12 cellular contexts compared by ENCODE assay signal in genomic region chr9:135468866-135469521, GRCh38. TPM values are rescaled to one million over a fixed set of nuclear protein-coding genes. Genes with fewer than 3 reads are reported as not detected.
DNase-seq lines count a peak whose midpoint lies in the region; ATAC-seq, FAIRE-seq and TF ChIP-seq lines count a peak whose summit lies in the region.
"Had no signal": no experiment of that assay in that cellular context is flagged by ENCODE, and none has a peak within 500 bp of the region (broad histone marks: within the 10 kb centered on the region; RNA-seq: fewer than 3 reads in every experiment).

No MANE protein-coding gene starts in this region.

- no peaks in the 10 kb centered on the region for H3K9me3 Mint-ChIP-seq in activated T-cell treated with anti-CD3 and anti-CD28 coated beads, Interleukin-2, amount 50 U/mL, for 24 hours
- H3K9me3 Mint-ChIP-seq: CD8-positive, alpha-beta T cell; stimulated activated naive CD8-positive, alpha-beta T cell treated with anti-CD3 and anti-CD28 coated beads, Interleukin-15, amount 100 ng/mL, for 72 hours had no signal

- H3K23ac ChIP-seq in mesendoderm (ENCODE audit: low read length), result no peak overlapping the region

- TF ChIP-seq RAD21 in A549 (conservative IDR thresholded peaks at IDR 0.05 in 1 of 2, IDR thresholded peaks at IDR 0.05 in 1 of 2), result no peak

- H3K36me3 ChIP-seq in mesendoderm (ENCODE audit: control insufficient read depth, insufficient read depth, low read length), result no peaks in the 10 kb centered on the region
- H3K36me3 ChIP-seq in heart left ventricle, result no peaks in the 10 kb centered on the region

- no peak overlapping the region for H2BK5ac ChIP-seq in mesendoderm (ENCODE audit: low read length)

- H3K27me3 ChIP-seq in mesendoderm (ENCODE audit: insufficient read depth, low read length, poor library complexity), result no peaks in the 10 kb centered on the region
- peaks cover 0 to 24% (median 0%) of the 10 kb centered on the region in 9 donors for H3K27me3 ChIP-seq in heart left ventricle

- no peak overlapping the region for H3K56ac ChIP-seq in mesendoderm (ENCODE audit: low read length)

- H4K8ac ChIP-seq in mesendoderm (ENCODE audit: low read depth, low read length), result no peak overlapping the region

- 81% methylated on average over 16 of the region's 16 CpGs for WGBS in A549 (ENCODE audit: missing lambda C conversion rate)
- WGBS in mesendoderm (ENCODE audit: extremely low coverage, insufficient coverage, low lambda C conversion rate), result no CpG with 5 or more reads among the region's 16 CpGs
- WGBS in heart left ventricle, 4 donors, result 30 to 37% (median 32%) methylated on average over 16 of the region's 16 CpGs

- no peaks in the 10 kb centered on the region for H3K36me3 Mint-ChIP-seq in activated T-cell treated with anti-CD3 and anti-CD28 coated beads, Interleukin-2, amount 50 U/mL, for 24 hours (ENCODE audit: low read depth)
- H3K36me3 Mint-ChIP-seq: CD8-positive, alpha-beta T cell had no signal

- H2BK120ac ChIP-seq in mesendoderm (ENCODE audit: low read depth, low read length), result no peak overlapping the region

- no peak overlapping the region for H3K18ac ChIP-seq in mesendoderm (ENCODE audit: low read length)

- H3K9me3 ChIP-seq in A549 (no peaks in the 10 kb centered on the region), heart left ventricle (no peaks in the 10 kb centered on the region)

- no peak overlapping the region for H4K5ac ChIP-seq in mesendoderm (ENCODE audit: low read length)

- intact Hi-C loops in heart left ventricle (cut with DNase I), result no loop called here

- H2BK15ac ChIP-seq in mesendoderm (replicated peaks; ENCODE audit: low read depth), result no peak overlapping the region

- no peak for DNase-seq in A549 (ENCODE audit: low read depth in 1 of 2, low spot score in 1 of 2)
- DNase-seq in NCI-H2227 treated with DMSO at 0.1 percent for 48 hours (lab: John Stamatoyannopoulos, UW), result peak; percentile 17
- DNase-seq in activated T-cell treated with anti-CD3 and anti-CD28 coated beads, Interleukin-2, amount 50 U/mL, for 24 hours, result peak; percentile 67
- DNase-seq in mesendoderm, result peak; percentile 86
- DNase-seq in heart left ventricle, result no peak
- DNase-seq: CD8-positive, alpha-beta T cell; cerebellar nuclear complex had no signal

- TF ChIP-seq EP300 in A549 (IDR thresholded peaks at IDR 0.05), result no peak

- POLR2A ChIA-PET in A549 (lab: Yijun Ruan, JAX), result no interaction called here

- no peaks in the 10 kb centered on the region for H3K79me2 ChIP-seq in mesendoderm (ENCODE audit: control insufficient read depth, insufficient read depth, low read length)

- H3K4me1 ChIP-seq in A549, result no peaks in the 10 kb centered on the region; the same call in 2 of the 3 replicates
- H3K4me1 ChIP-seq in mesendoderm (ENCODE audit: control insufficient read depth, low read depth, low read length), result peaks cover 5% of the 10 kb centered on the region
- peaks cover 0 to 14% (median 0%) of the 10 kb centered on the region in 12 donors for H3K4me1 ChIP-seq in heart left ventricle

- TF ChIP-seq POLR2A in A549 (IDR thresholded peaks at IDR 0.05; ENCODE audit: low read length) (no peak), heart left ventricle (IDR thresholded peaks at IDR 0.05) (no peak)

- no peaks in the 10 kb centered on the region for H3K79me1 ChIP-seq in mesendoderm (ENCODE audit: low read length)

- no peak for FAIRE-seq in A549 (lab: Jason Lieb, UNC)

- peak overlapping the region; percentile 9 for H3K27ac Mint-ChIP-seq in activated T-cell treated with anti-CD3 and anti-CD28 coated beads, Interleukin-2, amount 50 U/mL, for 24 hours
- H3K27ac Mint-ChIP-seq: CD8-positive, alpha-beta T cell; stimulated activated naive CD8-positive, alpha-beta T cell treated with anti-CD3 and anti-CD28 coated beads, Interleukin-15, amount 100 ng/mL, for 72 hours had no signal

- no peak for ATAC-seq in A549
- ATAC-seq in HG03460 (IDR thresholded peaks at IDR 0.05; ENCODE audit: unreplicated experiment), result no peak
- no peak for ATAC-seq in HG03025 (IDR thresholded peaks at IDR 0.05; ENCODE audit: low FRiP score, unreplicated experiment)
- no peak for ATAC-seq in GM18511 (IDR thresholded peaks at IDR 0.05; ENCODE audit: unreplicated experiment)
- no peak for ATAC-seq in heart left ventricle
- ATAC-seq: CD8-positive, alpha-beta T cell; stimulated activated naive CD8-positive, alpha-beta T cell treated with anti-CD3 and anti-CD28 coated beads, Interleukin-15, amount 100 ng/mL, for 72 hours had no signal

- no peak overlapping the region for H3K4me2 ChIP-seq in A549
- H3K4me2 ChIP-seq in mesendoderm (ENCODE audit: low read length), result no peak overlapping the region

- TF ChIP-seq CTCF in A549 (IDR thresholded peaks at IDR 0.05), result no peak
- no peak for TF ChIP-seq CTCF in heart left ventricle (IDR thresholded peaks at IDR 0.05)

- H2AK5ac ChIP-seq in mesendoderm (ENCODE audit: low read length), result no peak overlapping the region

- no peak overlapping the region for H3K27ac ChIP-seq in A549
- no peak overlapping the region for H3K27ac ChIP-seq in mesendoderm (ENCODE audit: low read depth, low read length)
- no peak overlapping the region for H3K27ac ChIP-seq in heart left ventricle

- peaks cover 65% of the 10 kb centered on the region for H3K27me3 Mint-ChIP-seq in activated T-cell treated with anti-CD3 and anti-CD28 coated beads, Interleukin-2, amount 50 U/mL, for 24 hours

- CTCF ChIA-PET in A549 (lab: Yijun Ruan, JAX), result interaction anchor here (0.5 to 1.7 kb wide), 5 partner anchors 26 to 876 kb away, joined by 3 to 9 read pairs (median 4); no protein-coding TSS in a partner anchor

- H3K4me3 ChIP-seq in A549 (no peak overlapping the region), mesendoderm (ENCODE audit: low read length) (no peak overlapping the region), heart left ventricle (no peak overlapping the region)

- no peak overlapping the region for H3K4ac ChIP-seq in mesendoderm (ENCODE audit: low read depth, low read length)

- H3K4me1 Mint-ChIP-seq in activated T-cell treated with anti-CD3 and anti-CD28 coated beads, Interleukin-2, amount 50 U/mL, for 24 hours (ENCODE audit: low read depth), result peaks cover 17% of the 10 kb centered on the region
- H3K4me1 Mint-ChIP-seq: stimulated activated naive CD8-positive, alpha-beta T cell treated with anti-CD3 and anti-CD28 coated beads, Interleukin-15, amount 100 ng/mL, for 72 hours had no signal

- H3K9ac ChIP-seq in mesendoderm (ENCODE audit: low read length), result no peak overlapping the region

- H3K4me3 Mint-ChIP-seq in activated T-cell treated with anti-CD3 and anti-CD28 coated beads, Interleukin-2, amount 50 U/mL, for 24 hours, result no peak overlapping the region
- H3K4me3 Mint-ChIP-seq: CD8-positive, alpha-beta T cell; stimulated activated naive CD8-positive, alpha-beta T cell treated with anti-CD3 and anti-CD28 coated beads, Interleukin-15, amount 100 ng/mL, for 72 hours had no signal

TF ChIP-seq in A549, 52 proteins besides CTCF, POLR2A, EP300 and RAD21:
- TF ChIP-seq SMC3 (IDR thresholded peaks at IDR 0.05) (no peak), MAFK (IDR thresholded peaks at IDR 0.05; ENCODE audit: partially characterized antibody) (peak; percentile 49), MYC (IDR thresholded peaks at IDR 0.05; ENCODE audit: borderline replicate concordance, low read length) (no peak)

RNA-seq across cellular contexts. Expression of gene PPP1R26, which starts 10.6 kb away (rescaled TPM):
- polyA plus RNA-seq in A549 (2011; rRNA removed) (7.4 and 8.5 TPM in 2 replicates), A549 (2017; fragmentation: RNase III; extraction: RNeasy Plus Mini Kit Qiagen cat#74134 plus additional on column Dnase treatment) (10.9 to 12.7 TPM (median 11.4 TPM) in 3 replicates), heart left ventricle (10 to 100 TPM; 13.2 to 13.6 TPM)
- 11.1 and 12.8 TPM in 2 replicates for polyA plus RNA-seq in A549 (2012; cell fraction: cytosol; rRNA removed)
- 13.6 and 16.4 TPM in 2 replicates for polyA plus RNA-seq in A549 (2012; cell fraction: nucleus; rRNA removed)
- 8.3 and 9.1 TPM in 2 replicates for polyA minus RNA-seq in A549 (2011; rRNA and poly(A)+ RNA removed)
- 8.3 TPM for polyA plus RNA-seq in mesendoderm (2013, experiment 1 of 2)
- polyA plus RNA-seq in mesendoderm (2013, experiment 2 of 2), result 8.7 TPM
- 10 to 100 TPM; 17.3 to 30.1 (median 19.4) TPM for total RNA-seq in heart left ventricle

RNA-seq across cellular contexts. Expression of gene MRPS2, which starts 31.5 kb away (rescaled TPM):
- polyA plus RNA-seq in A549 (2011; rRNA removed) (66.9 and 75.5 TPM in 2 replicates), A549 (2017; fragmentation: RNase III; extraction: RNeasy Plus Mini Kit Qiagen cat#74134 plus additional on column Dnase treatment) (85.3 to 93.2 TPM (median 90.1 TPM) in 3 replicates), heart left ventricle (10 to 100 TPM; 48.7 to 95.0 TPM)
- 278 and 376 TPM in 2 replicates for polyA plus RNA-seq in A549 (2012; cell fraction: cytosol; rRNA removed)
- polyA plus RNA-seq in A549 (2012; cell fraction: nucleus; rRNA removed), result 268 and 485 TPM in 2 replicates
- 126 and 137 TPM in 2 replicates for polyA minus RNA-seq in A549 (2011; rRNA and poly(A)+ RNA removed)
- polyA plus RNA-seq in mesendoderm (2013, experiment 1 of 2), result 151 TPM
- 158 TPM for polyA plus RNA-seq in mesendoderm (2013, experiment 2 of 2)
- total RNA-seq in heart left ventricle, result 10 to 100 TPM; 34.1 to 95.2 (median 46.5) TPM

RNA-seq across cellular contexts. Expression of gene LCN1, which starts 52.2 kb away (rescaled TPM):
- not detected in 2 replicates for polyA plus RNA-seq in A549 (2011; rRNA removed)
- not detected in 2 replicates for polyA plus RNA-seq in A549 (2012; cell fraction: cytosol; rRNA removed)
- not detected in 2 replicates for polyA plus RNA-seq in A549 (2012; cell fraction: nucleus; rRNA removed)
- polyA plus RNA-seq in A549 (2017; fragmentation: RNase III; extraction: RNeasy Plus Mini Kit Qiagen cat#74134 plus additional on column Dnase treatment), result not detected in 3 replicates
- not detected in 2 replicates for polyA minus RNA-seq in A549 (2011; rRNA and poly(A)+ RNA removed)
- polyA plus RNA-seq in mesendoderm (2013, experiment 1 of 2), result not detected
- polyA plus RNA-seq in mesendoderm (2013, experiment 2 of 2), result 0.10 TPM
- under 1 TPM in 2 of 9 donors, not detected in 7; 0.33 to 0.37 TPM for total RNA-seq in heart left ventricle
- polyA plus RNA-seq in heart left ventricle, result under 1 TPM in 1 of 2 donors, not detected in 1; 0.50 TPM
- total RNA-seq: CD8-positive, alpha-beta T cell; lung microvascular endothelial cell had no signal

Comparison
In these comparisons a context has a peak if more than half of its experiments do, and no peak if none do; other contexts are left out.
1. DNase-seq: peak in NCI-H2227 treated with DMSO at 0.1 percent for 48 hours (single experiment), activated T-cell treated with anti-CD3 and anti-CD28 coated beads, Interleukin-2, amount 50 U/mL, for 24 hours (single experiment) and mesendoderm (single experiment); none in A549 (0 of 2) and heart left ventricle (0 of 5).